ENCODE assay signal across 1 cellular context in genomic region chr3:40490916-40491315, GRCh38.
TF ChIP-seq lines count a peak whose summit lies in the region.

No MANE protein-coding gene starts in this region.

TF ChIP-seq in IMR-90, 13 proteins besides CTCF, POLR2A, EP300 and RAD21:
- no peak for TF ChIP-seq USF2 (IDR thresholded peaks at IDR 0.05; ENCODE audit: low read depth, low read length)
- no peak for TF ChIP-seq CHD1 (IDR thresholded peaks at IDR 0.05; ENCODE audit: low read depth, low read length)
- no peak for TF ChIP-seq MAZ (IDR thresholded peaks at IDR 0.05; ENCODE audit: borderline replicate concordance, low read depth, low read length)
- TF ChIP-seq ELK1 (IDR thresholded peaks at IDR 0.05; ENCODE audit: borderline replicate concordance, low read depth, low read length): no peak
- no peak for TF ChIP-seq MAFK (IDR thresholded peaks at IDR 0.05; ENCODE audit: low read depth, low read length)
- no peak for TF ChIP-seq CEBPB (IDR thresholded peaks at IDR 0.05; ENCODE audit: low read depth, low read length)
- TF ChIP-seq BHLHE40 (IDR thresholded peaks at IDR 0.05; ENCODE audit: low read depth, low read length): no peak
- no peak for TF ChIP-seq MXI1 (IDR thresholded peaks at IDR 0.05; ENCODE audit: borderline replicate concordance, low read depth, low read length)
- TF ChIP-seq RFX5 (IDR thresholded peaks at IDR 0.05; ENCODE audit: low read depth, low read length): no peak
- TF ChIP-seq RCOR1 (IDR thresholded peaks at IDR 0.05; ENCODE audit: insufficient replicate concordance, low read length): no peak
- no peak for TF ChIP-seq SMC3 (IDR thresholded peaks at IDR 0.05; ENCODE audit: low read depth, low read length)
- no peak for TF ChIP-seq NFE2L2 (IDR thresholded peaks at IDR 0.05; ENCODE audit: low read depth, low read length)
- TF ChIP-seq FOS (IDR thresholded peaks at IDR 0.05; ENCODE audit: low read depth, low read length): no peak
